26 cellular contexts compared by ENCODE assay signal in the genomic region with DNA sequence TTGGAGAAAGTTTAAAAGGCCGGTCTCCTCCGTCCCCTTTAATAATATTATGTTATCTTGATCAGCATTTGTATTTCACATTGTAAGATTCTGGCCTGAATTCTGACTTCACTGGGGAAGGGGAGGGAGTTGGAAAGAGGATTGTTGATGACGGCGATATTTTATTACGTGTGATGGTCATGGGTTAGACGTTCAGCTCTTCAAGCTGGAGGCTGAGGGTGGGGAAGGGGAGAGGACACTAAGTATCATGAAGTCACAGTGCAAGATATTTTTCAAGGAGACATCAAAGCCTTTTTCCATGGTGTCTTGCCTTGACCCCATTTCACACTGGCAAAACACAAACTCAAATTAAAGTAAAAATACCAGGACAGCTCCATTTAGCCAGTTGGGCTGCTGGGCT.
"Had no signal": no experiment of that assay in that cellular context is flagged by ENCODE, and none has a peak within 500 bp of the region (broad histone marks: within the 10 kb centered on the region; RNA-seq: fewer than 3 reads in every experiment).

No MANE protein-coding gene starts in this region.

- H3K36me3 ChIP-seq: cardiac muscle cell, colonic mucosa, esophagus squamous epithelium, heart right ventricle, neutrophil, thoracic aorta had no signal

- H3K9me3 ChIP-seq: colonic mucosa, neutrophil had no signal

- H3K4me3 ChIP-seq: cardiac muscle cell, colonic mucosa, heart right ventricle, skin epidermis, thoracic aorta had no signal

- H3K27me3 ChIP-seq: colonic mucosa had no signal

- DNase-seq: activated CD4-positive, alpha-beta T cell treated with anti-CD3 and anti-CD28 coated beads for 1 hour; activated CD4-positive, alpha-beta T cell treated with anti-CD3 and anti-CD28 coated beads, Interleukin-2, amount 10 ng/mL, durations not matched to agents 7 days and 5 days; activated CD8-positive, alpha-beta T cell treated with anti-CD3 and anti-CD28 coated beads for 36 hours; activated naive CD4-positive, alpha-beta T cell; activated T-cell treated with anti-CD3 and anti-CD28 coated beads for 4 hours; activated T-cell treated with anti-CD3 and anti-CD28 coated beads, Interleukin-2, amount 50 U/mL, for 72 hours; aorta; cerebellar nuclear complex; colonic mucosa; effector CD8-positive, alpha-beta T cell; esophagus squamous epithelium; heart right ventricle; left ventricle myocardium superior; stimulated activated CD4-positive, alpha-beta T cell treated with anti-CD3 and anti-CD28 coated beads, Interleukin-4, amount 100 ng/mL, for 24 hours; T-helper 2 cell; trophoblast cell had no signal

- ATAC-seq: activated CD8-positive, alpha-beta T cell treated with anti-CD3 and anti-CD28 coated beads for 36 hours; activated naive CD4-positive, alpha-beta T cell treated with anti-CD3 and anti-CD28 coated beads, Interleukin-2, amount 50 U/mL, for 72 hours; activated T-cell treated with anti-CD3 and anti-CD28 coated beads, Interleukin-2, amount 50 U/mL, for 72 hours; heart right ventricle; left ventricle myocardium superior; natural killer cell treated with Interleukin-12 subunit alpha and Interleukin-12 subunit beta and Interleukin-15 and Interleukin-18, amount 100 ng/mL, for 72 hours; sciatic nerve; stimulated activated effector memory CD8-positive, alpha-beta T cell treated with anti-CD3 and anti-CD28 coated beads, Interleukin-12 subunit alpha, Interleukin-12 subunit beta, amount 100 ng/mL, for 72 hours; WTC11 had no signal

- H3K27ac ChIP-seq: cardiac muscle cell, colonic mucosa, epithelial cell of prostate, esophagus squamous epithelium, heart right ventricle, neutrophil, skin epidermis, thoracic aorta had no signal
